Comparison of ENCODE assay signal across 10 cellular contexts in the genomic region with DNA sequence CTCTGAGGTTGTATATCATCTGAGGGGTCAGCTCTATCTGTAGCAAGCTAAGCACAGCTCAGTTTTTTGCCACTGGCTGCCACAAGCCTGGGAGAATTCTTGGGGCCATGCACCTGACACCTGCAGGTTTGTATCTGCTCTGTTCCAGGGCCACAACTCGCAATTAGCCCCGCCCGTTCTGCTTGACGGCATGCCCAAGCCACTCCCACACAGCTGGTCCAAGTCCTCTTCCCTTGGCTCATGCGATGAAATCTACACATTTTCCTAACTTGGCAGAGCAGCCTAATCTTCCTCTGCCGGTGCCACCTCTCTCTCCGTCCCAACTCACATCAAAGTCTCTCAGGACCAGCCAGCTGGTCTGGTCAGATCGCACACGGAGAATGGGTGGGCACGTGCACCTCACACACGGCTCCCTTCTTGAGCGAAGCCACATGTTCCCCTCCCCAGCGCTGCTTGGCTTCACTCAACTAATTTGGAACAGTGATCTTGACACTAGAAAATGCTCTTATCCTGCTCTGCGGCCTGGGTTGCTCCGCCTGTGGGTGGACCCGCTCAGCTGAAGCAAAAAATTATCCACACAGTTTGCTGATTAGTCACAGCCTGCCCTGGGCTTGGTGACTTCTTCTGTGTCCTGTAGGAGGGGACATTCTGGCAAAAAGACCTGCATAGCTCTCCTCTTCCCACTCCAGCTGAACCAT.
DNase-seq lines count a peak whose midpoint lies in the region; ATAC-seq and TF ChIP-seq lines count a peak whose summit lies in the region.
"Had no signal": no experiment of that assay in that cellular context is flagged by ENCODE, and none has a peak within 500 bp of the region (broad histone marks: within the 10 kb centered on the region; RNA-seq: fewer than 3 reads in every experiment).

No MANE protein-coding gene starts in this region.

- peak overlapping the region; percentile 44 for H3K27ac Mint-ChIP-seq in stimulated activated naive B cell treated with anti-CD40 and anti-IgM and Interleukin-4, amounts not matched to agents 10 μg/mL and 1 μg/mL and 100 μg/mL, for 72 hours
- H3K27ac Mint-ChIP-seq in MCF 10A (ENCODE audit: low read depth, unreplicated experiment), result no peak overlapping the region

- peak overlapping the region in 1 of 2 donors; percentile 18 for H3K4me3 Mint-ChIP-seq in stimulated activated naive B cell treated with anti-CD40 and anti-IgM and Interleukin-4, amounts not matched to agents 10 μg/mL and 1 μg/mL and 100 μg/mL, for 72 hours
- no peak overlapping the region for H3K4me3 Mint-ChIP-seq in MCF 10A (ENCODE audit: unreplicated experiment)

- H3K36me3 Mint-ChIP-seq in stimulated activated naive B cell treated with anti-CD40 and anti-IgM and Interleukin-4, amounts not matched to agents 10 μg/mL and 1 μg/mL and 100 μg/mL, for 72 hours, result no peaks in the 10 kb centered on the region
- peaks cover 6% of the 10 kb centered on the region for H3K36me3 Mint-ChIP-seq in MCF 10A (ENCODE audit: insufficient read depth, unreplicated experiment)

- intact Hi-C loops in MCF 10A (cut with micrococcal nuclease), result no loop called here

- TF ChIP-seq CTCF in foreskin fibroblast (IDR thresholded peaks at IDR 0.05; ENCODE audit: low read depth, low read length) (no peak), MCF 10A (IDR thresholded peaks at IDR 0.05; ENCODE audit: unreplicated experiment) (no peak)

- POLR2A ChIA-PET in MCF 10A (lab: Yijun Ruan, JAX), result no interaction called here

- peaks cover 6 to 22% of the 10 kb centered on the region in 2 donors for H3K4me1 Mint-ChIP-seq in stimulated activated naive B cell treated with anti-CD40 and anti-IgM and Interleukin-4, amounts not matched to agents 10 μg/mL and 1 μg/mL and 100 μg/mL, for 72 hours
- no peaks in the 10 kb centered on the region for H3K4me1 Mint-ChIP-seq in MCF 10A (ENCODE audit: insufficient read depth, unreplicated experiment)

- DNase-seq in M059J (ENCODE audit: low read depth), result peak; percentile 49
- DNase-seq in foreskin fibroblast, result peak; percentile 26 to 66
- peak; percentile 29 for DNase-seq in stimulated activated naive B cell treated with anti-CD40 and anti-IgM and Interleukin-4, amounts not matched to agents 10 μg/mL and 1 μg/mL and 100 μg/mL, for 72 hours
- no peak for DNase-seq in MCF 10A (ENCODE audit: unreplicated experiment)
- no peak for DNase-seq in DMS114 treated with DMSO at 0.1 percent for 48 hours (lab: John Stamatoyannopoulos, UW; ENCODE audit: unreplicated experiment)
- no peak for DNase-seq in NCI-H345 treated with DMSO at 0.1 percent for 48 hours (lab: John Stamatoyannopoulos, UW; ENCODE audit: unreplicated experiment)
- DNase-seq: activated CD8-positive, alpha-beta memory T cell treated with anti-CD3 and anti-CD28 coated beads for 24 hours; midbrain had no signal

- peaks cover 0 to 7% of the 10 kb centered on the region in 2 donors for H3K9me3 Mint-ChIP-seq in stimulated activated naive B cell treated with anti-CD40 and anti-IgM and Interleukin-4, amounts not matched to agents 10 μg/mL and 1 μg/mL and 100 μg/mL, for 72 hours
- H3K9me3 Mint-ChIP-seq in MCF 10A (ENCODE audit: unreplicated experiment), result no peaks in the 10 kb centered on the region

- peak overlapping the region in 1 of 2 donors; percentile 20 for H3K4me3 ChIP-seq in foreskin fibroblast (ENCODE audit: low read depth in 1 of 2, low read length in 2 of 2)

- no TSS peak for BruUV-seq in MCF 10A (replicated peaks; lab: Mats Ljungman, UMichigan)

- peaks cover 9 to 21% of the 10 kb centered on the region in 2 donors for H3K27me3 Mint-ChIP-seq in stimulated activated naive B cell treated with anti-CD40 and anti-IgM and Interleukin-4, amounts not matched to agents 10 μg/mL and 1 μg/mL and 100 μg/mL, for 72 hours
- H3K27me3 Mint-ChIP-seq in MCF 10A (ENCODE audit: insufficient read depth, unreplicated experiment), result no peaks in the 10 kb centered on the region

- ATAC-seq in GM19351 (IDR thresholded peaks at IDR 0.05; ENCODE audit: unreplicated experiment), result peak; percentile 52
- ATAC-seq in stimulated activated naive B cell treated with anti-CD40 and anti-IgM and Interleukin-4, amounts not matched to agents 10 μg/mL and 1 μg/mL and 100 μg/mL, for 72 hours (replicated peaks), result peak; percentile 51 to 75
- no peak for ATAC-seq in GM21723 (IDR thresholded peaks at IDR 0.05; ENCODE audit: unreplicated experiment)

- CTCF ChIA-PET in MCF 10A (lab: Yijun Ruan, JAX), result interaction anchor here (0.7 kb wide), 1 partner anchor 1588 kb away, joined by 3 read pairs; no protein-coding TSS in a partner anchor

Comparison
In these comparisons a context has a peak if more than half of its experiments do, and no peak if none do; other contexts are left out.
1. DNase-seq: peak in M059J (single experiment), foreskin fibroblast (2 of 2) and stimulated activated naive B cell treated with anti-CD40 and anti-IgM and Interleukin-4, amounts not matched to agents 10 μg/mL and 1 μg/mL and 100 μg/mL, for 72 hours (single experiment); none in MCF 10A (single experiment), DMS114 treated with DMSO at 0.1 percent for 48 hours (single experiment) and NCI-H345 treated with DMSO at 0.1 percent for 48 hours (single experiment).